ENCODE assay signal across 28 cellular contexts in the genomic region with DNA sequence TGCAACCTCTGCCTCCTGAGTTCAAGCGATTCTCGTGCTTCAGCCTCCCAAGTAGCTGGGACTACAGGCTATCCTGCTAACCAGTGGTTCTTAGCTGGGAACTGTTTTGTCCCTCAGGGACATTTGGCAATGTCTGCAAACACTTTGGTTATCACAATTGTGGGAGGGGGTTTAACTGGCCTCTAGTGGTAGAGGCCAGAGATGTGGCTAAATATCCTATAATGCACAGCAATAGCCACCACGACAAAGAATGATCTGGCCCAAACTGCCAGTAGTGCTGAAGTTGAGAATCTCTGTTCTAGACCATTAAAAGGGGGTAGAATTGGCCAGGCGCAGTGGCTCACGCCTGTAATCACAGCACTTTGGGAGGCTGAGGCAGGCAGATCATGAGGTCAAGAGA.
"Had no signal": no experiment of that assay in that cellular context is flagged by ENCODE, and none has a peak within 500 bp of the region (broad histone marks: within the 10 kb centered on the region; RNA-seq: fewer than 3 reads in every experiment).

No MANE protein-coding gene starts in this region.

- H3K27me3 Mint-ChIP-seq: effector memory CD8-positive, alpha-beta T cell; naive B cell; natural killer cell treated with Interleukin-12 subunit alpha and Interleukin-12 subunit beta and Interleukin-15 and Interleukin-18, amount 100 ng/mL, for 72 hours; progenitor cell of endocrine pancreas had no signal

- H3K9ac ChIP-seq: parathyroid adenoma had no signal

- H3K27ac ChIP-seq: coronary artery, esophagus squamous epithelium, parathyroid adenoma, right atrium auricular region, sigmoid colon, stomach, thyroid gland, vagina had no signal

- H3K27ac Mint-ChIP-seq: mesothelial cell of epicardium; natural killer cell treated with Interleukin-12 subunit alpha and Interleukin-12 subunit beta and Interleukin-15 and Interleukin-18, amount 100 ng/mL, for 72 hours; progenitor cell of endocrine pancreas; stimulated activated effector memory CD8-positive, alpha-beta T cell treated with anti-CD3 and anti-CD28 coated beads, Interleukin-12 subunit alpha, Interleukin-12 subunit beta, amount 100 ng/mL, for 72 hours had no signal

- H3K27me3 ChIP-seq: esophagus squamous epithelium, right atrium auricular region, sigmoid colon, stomach, thyroid gland, vagina had no signal

- H3K4me3 ChIP-seq: coronary artery, esophagus squamous epithelium, lung, mucosa of descending colon, right atrium auricular region, sigmoid colon, stomach, thyroid gland, vagina had no signal

- H2AFZ ChIP-seq: parathyroid adenoma had no signal

- H3K9me3 Mint-ChIP-seq: effector memory CD8-positive, alpha-beta T cell; mesothelial cell of epicardium; naive B cell; natural killer cell treated with Interleukin-12 subunit alpha and Interleukin-12 subunit beta and Interleukin-15 and Interleukin-18, amount 100 ng/mL, for 72 hours; neural crest cell; stimulated activated effector memory CD8-positive, alpha-beta T cell treated with anti-CD3 and anti-CD28 coated beads, Interleukin-12 subunit alpha, Interleukin-12 subunit beta, amount 100 ng/mL, for 72 hours had no signal

- H3K4me1 Mint-ChIP-seq: mesothelial cell of epicardium, neural crest cell had no signal

- DNase-seq: dermis blood vessel endothelial cell; effector memory CD8-positive, alpha-beta T cell; erythroblast; esophagus squamous epithelium; foreskin melanocyte; left ventricle myocardium superior; mesenchymal stem cell; mucosa of descending colon; naive B cell; sigmoid colon; stimulated activated CD4-positive, alpha-beta T cell treated with anti-CD3 and anti-CD28 coated beads, Interleukin-2, amount 100 ng/mL, for 24 hours; stimulated activated CD4-positive, alpha-beta T cell treated with anti-CD3 and anti-CD28 coated beads, Interleukin-4, amount 100 ng/mL, for 24 hours; stimulated activated naive CD4-positive, alpha-beta T cell treated with Interleukin-2 at 50 U/mL for 16 hours; stomach; thyroid gland; trophoblast cell had no signal

- H3K79me2 ChIP-seq: parathyroid adenoma had no signal

- H3K4me3 Mint-ChIP-seq: effector memory CD8-positive, alpha-beta T cell; mesothelial cell of epicardium; natural killer cell treated with Interleukin-12 subunit alpha and Interleukin-12 subunit beta and Interleukin-15 and Interleukin-18, amount 100 ng/mL, for 72 hours; neural crest cell; stimulated activated effector memory CD8-positive, alpha-beta T cell treated with anti-CD3 and anti-CD28 coated beads, Interleukin-12 subunit alpha, Interleukin-12 subunit beta, amount 100 ng/mL, for 72 hours had no signal

- FAIRE-seq: endometrium, keratinocyte had no signal

- ATAC-seq: effector memory CD8-positive, alpha-beta T cell; left ventricle myocardium superior; mucosa of descending colon; natural killer cell treated with Interleukin-12 subunit alpha and Interleukin-12 subunit beta and Interleukin-15 and Interleukin-18, amount 100 ng/mL, for 72 hours; stimulated activated effector memory CD8-positive, alpha-beta T cell treated with anti-CD3 and anti-CD28 coated beads, Interleukin-12 subunit alpha, Interleukin-12 subunit beta, amount 100 ng/mL, for 72 hours had no signal

- H3K9me3 ChIP-seq: esophagus squamous epithelium, mucosa of descending colon, right atrium auricular region, sigmoid colon, stomach, thyroid gland, vagina had no signal

- H3K4me1 ChIP-seq: sigmoid colon, vagina had no signal
